ENCODE assay signal across 8 cellular contexts in the genomic region with DNA sequence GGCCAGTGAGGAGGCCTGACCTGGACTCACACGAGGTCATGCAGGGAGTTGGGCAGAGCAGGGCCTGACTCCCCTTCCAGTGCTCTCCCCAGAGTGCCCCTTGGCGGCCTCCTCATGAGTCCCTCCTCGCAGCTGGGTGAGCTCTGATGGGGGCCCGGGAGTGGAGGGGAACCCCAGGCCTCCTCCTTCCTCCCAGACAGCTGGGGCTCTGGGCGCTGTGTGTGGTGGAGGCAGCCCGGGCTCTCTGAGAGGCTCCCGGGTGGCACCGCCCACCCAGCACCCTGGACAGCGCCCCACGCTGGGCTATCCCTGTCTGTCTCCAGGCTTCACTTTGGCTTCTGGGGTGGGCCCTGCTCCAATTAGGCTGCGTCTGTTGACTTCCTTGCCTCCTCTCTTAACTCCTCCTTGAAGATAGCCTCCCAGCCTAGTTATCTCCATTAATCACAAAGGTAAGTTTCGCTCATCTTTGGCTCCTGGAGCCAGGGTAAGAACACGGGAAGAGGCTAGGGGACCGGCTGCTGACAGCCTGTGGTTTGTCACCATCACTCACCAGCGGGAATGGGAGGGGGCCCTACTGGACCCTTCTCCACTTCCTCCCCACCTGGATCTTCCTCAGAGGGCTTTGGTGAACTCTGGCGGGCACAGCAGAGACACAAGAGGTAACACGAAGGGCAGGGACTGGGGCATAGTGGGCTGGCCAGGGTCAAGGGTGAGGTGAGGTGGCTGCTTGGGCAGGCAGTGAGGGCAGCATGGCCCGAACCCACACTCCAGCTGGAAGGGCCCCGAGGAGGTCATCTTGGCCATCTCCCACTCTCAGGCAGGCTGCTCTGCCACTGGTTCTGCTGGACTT. TPM values are rescaled to one million over a fixed set of nuclear protein-coding genes. Genes with fewer than 3 reads are reported as not detected.
A peak's percentile ranks its signal among the peaks of the same experiment; 100 is the strongest.
DNase-seq lines count a peak whose midpoint lies in the region; ATAC-seq and TF ChIP-seq lines count a peak whose summit lies in the region.

No MANE protein-coding gene starts in this region.

- no peak overlapping the region for H3K27ac Mint-ChIP-seq in activated T-helper 17 cell treated with anti-CD3 and anti-CD28 coated beads, Interleukin-2, amount 50 U/mL, for 72 hours
- no peak overlapping the region for H3K27ac Mint-ChIP-seq in CD14-positive monocyte

- ATAC-seq in HG02885 (IDR thresholded peaks at IDR 0.05; ENCODE audit: poor library complexity, unreplicated experiment) (peak; percentile 51), GM19328 (IDR thresholded peaks at IDR 0.05; ENCODE audit: unreplicated experiment) (no peak)
- peak; percentile 28 for ATAC-seq in activated T-helper 17 cell treated with anti-CD3 and anti-CD28 coated beads, Interleukin-2, amount 50 U/mL, for 72 hours (replicated peaks)

- H3K9me3 Mint-ChIP-seq in activated T-helper 17 cell treated with anti-CD3 and anti-CD28 coated beads, Interleukin-2, amount 50 U/mL, for 72 hours: no peaks in the 10 kb centered on the region
- H3K9me3 Mint-ChIP-seq in CD14-positive monocyte: no peaks in the 10 kb centered on the region

- intact Hi-C loops in CD14-positive monocyte (cut with micrococcal nuclease): no loop called here

- TF ChIP-seq CTCF in CD14-positive monocyte (IDR thresholded peaks at IDR 0.05): no peak

- DNase-seq in AG08396 (ENCODE audit: low spot score) (peak; percentile 84), left kidney (ENCODE audit: low read depth, low spot score) (peak; percentile 81), DMS79 (lab: John Stamatoyannopoulos, UW) (no peak), COR-L47 (lab: John Stamatoyannopoulos, UW) (no peak), CD14-positive monocyte (ENCODE audit: low spot score) (no peak)

- H3K36me3 Mint-ChIP-seq in activated T-helper 17 cell treated with anti-CD3 and anti-CD28 coated beads, Interleukin-2, amount 50 U/mL, for 72 hours (ENCODE audit: low read depth): no peaks in the 10 kb centered on the region
- H3K36me3 Mint-ChIP-seq in CD14-positive monocyte: no peaks in the 10 kb centered on the region

- H3K4me3 Mint-ChIP-seq in activated T-helper 17 cell treated with anti-CD3 and anti-CD28 coated beads, Interleukin-2, amount 50 U/mL, for 72 hours: no peak overlapping the region
- H3K4me3 Mint-ChIP-seq in CD14-positive monocyte: no peak overlapping the region

- H3K27me3 Mint-ChIP-seq in activated T-helper 17 cell treated with anti-CD3 and anti-CD28 coated beads, Interleukin-2, amount 50 U/mL, for 72 hours: peaks cover 19% of the 10 kb centered on the region
- H3K27me3 Mint-ChIP-seq in CD14-positive monocyte (ENCODE audit: low read depth in 3 of 3): peaks cover 4 to 14% (median 10%) of the 10 kb centered on the region in 3 donors

- no peaks in the 10 kb centered on the region for H3K4me1 Mint-ChIP-seq in activated T-helper 17 cell treated with anti-CD3 and anti-CD28 coated beads, Interleukin-2, amount 50 U/mL, for 72 hours
- no peaks in the 10 kb centered on the region for H3K4me1 Mint-ChIP-seq in CD14-positive monocyte

RNA-seq across cellular contexts. Expression of gene PSD2, which starts 13.1 kb away (rescaled TPM):
- total RNA-seq in activated T-helper 17 cell treated with anti-CD3 and anti-CD28 coated beads, Interleukin-2, amount 50 U/mL, for 72 hours: not detected
- not detected for polyA plus RNA-seq in CD14-positive monocyte

Comparison
In these comparisons a context has a peak if more than half of its experiments do, and no peak if none do; other contexts are left out.
1. DNase-seq: peak in AG08396 (single experiment) and left kidney (single experiment); none in DMS79 (single experiment), COR-L47 (single experiment) and CD14-positive monocyte (single experiment).